Comparison of ENCODE assay signal across 24 cellular contexts in the genomic region with DNA sequence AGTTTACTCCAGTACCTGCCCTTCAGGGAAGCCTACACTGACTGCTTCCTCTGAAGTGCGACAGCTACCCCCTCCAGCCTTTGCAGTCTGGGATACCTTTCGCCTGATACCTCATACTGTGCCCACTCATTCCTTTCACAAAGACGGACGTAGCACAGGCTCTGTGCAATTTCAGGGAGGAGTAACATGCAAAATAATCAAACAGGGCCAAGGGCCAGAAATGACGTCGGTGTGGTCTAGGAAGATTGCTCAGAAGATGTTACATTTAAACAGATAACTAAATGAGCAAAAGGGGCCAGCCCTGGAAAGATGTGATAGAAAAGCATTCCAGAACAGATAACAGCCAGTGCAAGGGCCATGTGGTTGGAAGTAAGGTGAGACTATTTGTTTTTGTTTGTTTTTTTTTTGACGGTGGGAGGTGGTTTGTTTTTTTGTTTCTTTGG. TPM values are rescaled to one million over a fixed set of nuclear protein-coding genes. Genes with fewer than 3 reads are reported as not detected.
DNase-seq lines count a peak whose midpoint lies in the region; ATAC-seq and TF ChIP-seq lines count a peak whose summit lies in the region.
"Had no signal": no experiment of that assay in that cellular context is flagged by ENCODE, and none has a peak within 500 bp of the region (broad histone marks: within the 10 kb centered on the region; RNA-seq: fewer than 3 reads in every experiment).

No MANE protein-coding gene starts in this region.

- H3K36me3 Mint-ChIP-seq in naive thymus-derived CD8-positive, alpha-beta T cell = no peaks in the 10 kb centered on the region
- H3K36me3 Mint-ChIP-seq: activated naive CD8-positive, alpha-beta T cell treated with anti-CD3 and anti-CD28 coated beads for 36 hours had no signal

- H4K91ac ChIP-seq in mesenchymal stem cell (ENCODE audit: low read length) = peak overlapping the region; percentile 34

- no peak overlapping the region for H2BK5ac ChIP-seq in mesenchymal stem cell (ENCODE audit: low read depth, low read length, poor library complexity, severe bottlenecking)

- H3K36me3 ChIP-seq in brain microvascular endothelial cell (replicated peaks) (no peaks in the 10 kb centered on the region), mesenchymal stem cell (ENCODE audit: control insufficient read depth in 1 of 2, insufficient read depth in 2 of 2, low read depth in 1 of 2, low read length in 2 of 2) (no peaks in the 10 kb centered on the region), esophagus muscularis mucosa (no peaks in the 10 kb centered on the region)

- TF ChIP-seq POLR2A in esophagus muscularis mucosa (IDR thresholded peaks at IDR 0.05; ENCODE audit: low read depth) = no peak

- peaks cover 0 to 1% (median 0%) of the 10 kb centered on the region in 5 donors for H3K27me3 Mint-ChIP-seq in naive thymus-derived CD8-positive, alpha-beta T cell
- H3K27me3 Mint-ChIP-seq: activated naive CD8-positive, alpha-beta T cell treated with anti-CD3 and anti-CD28 coated beads for 36 hours; CD4-positive, alpha-beta T cell had no signal

- WGBS in mesenchymal stem cell = 51% methylated on average over 7 of the region's 7 CpGs
- WGBS in esophagus muscularis mucosa = 61% methylated on average over 7 of the region's 7 CpGs

- H3K27me3 ChIP-seq in brain microvascular endothelial cell (replicated peaks) (no peaks in the 10 kb centered on the region), mesenchymal stem cell (ENCODE audit: control insufficient read depth in 1 of 2, insufficient read depth in 1 of 2, low read length in 2 of 2) (peaks cover under 1 to 4% of the 10 kb centered on the region in 2 experiments), esophagus muscularis mucosa (no peaks in the 10 kb centered on the region)

- H3K4me3 ChIP-seq in brain microvascular endothelial cell (ENCODE audit: low read depth, low read length) (no peak overlapping the region), mesenchymal stem cell (ENCODE audit: insufficient read depth in 1 of 2, low read depth in 1 of 2, low read length in 2 of 2) (no peak overlapping the region), esophagus muscularis mucosa (no peak overlapping the region)

- no peaks in the 10 kb centered on the region for H3K9me3 Mint-ChIP-seq in naive thymus-derived CD8-positive, alpha-beta T cell
- H3K9me3 Mint-ChIP-seq: activated naive CD8-positive, alpha-beta T cell treated with anti-CD3 and anti-CD28 coated beads for 36 hours; activated T-helper 1 cell treated with anti-CD3 and anti-CD28 coated beads, Interleukin-12 subunit alpha, Interleukin-12 subunit beta, Interleukin-2, Interleukin-4 antibody, amounts not matched to agents 30 ng/mL and 10 ng/mL and 1 ng/mL, durations not matched to agents 14 hours and 24 hours and 36 hours; CD4-positive, alpha-beta T cell; H9 had no signal

- no peak overlapping the region for H3K9ac ChIP-seq in mesenchymal stem cell (ENCODE audit: low read length)

- ATAC-seq in GM21381 (IDR thresholded peaks at IDR 0.05; ENCODE audit: unreplicated experiment) = no peak
- ATAC-seq in naive thymus-derived CD8-positive, alpha-beta T cell = no peak

- no peak for TF ChIP-seq EP300 in esophagus muscularis mucosa (IDR thresholded peaks at IDR 0.05)

- H3K4me1 ChIP-seq in mesenchymal stem cell (ENCODE audit: control insufficient read depth, insufficient read depth, low read depth, low read length) (no peaks in the 10 kb centered on the region), esophagus muscularis mucosa (no peaks in the 10 kb centered on the region)

- POLR2A ChIA-PET in naive thymus-derived CD8-positive, alpha-beta T cell (lab: Charles Lee) = interaction anchor here (0.7 kb wide), 1 partner anchor 1308 kb away, joined by 4 read pairs; no protein-coding TSS in a partner anchor

- DNase-seq in Caki2 (ENCODE audit: low read depth) (peak; percentile 69), OCI-M1 (lab: John Stamatoyannopoulos, UW) (peak; percentile 80), brain microvascular endothelial cell (peak; percentile 46), mesenchymal stem cell (peak; percentile 68), NAMALWA (ENCODE audit: low spot score) (no peak), esophagus muscularis mucosa (ENCODE audit: extremely low spot score) (no peak)
- DNase-seq in naive thymus-derived CD8-positive, alpha-beta T cell = no peak
- DNase-seq: activated CD4-positive, CD25-positive, alpha-beta regulatory T cell; activated naive CD8-positive, alpha-beta T cell treated with anti-CD3 and anti-CD28 coated beads for 36 hours; CD4-positive, alpha-beta T cell; central memory CD4-positive, alpha-beta T cell; effector CD4-positive, alpha-beta T cell; H9; hypothalamus; kidney; midbrain; NCI-H1048; NCI-H2081 treated with DMSO at 0.1 percent for 48 hours; NCI-H526; occipital lobe; SIG-M5 had no signal

- H3K27ac Mint-ChIP-seq in naive thymus-derived CD8-positive, alpha-beta T cell = no peak overlapping the region
- H3K27ac Mint-ChIP-seq: activated naive CD8-positive, alpha-beta T cell treated with anti-CD3 and anti-CD28 coated beads for 36 hours; activated T-helper 1 cell treated with anti-CD3 and anti-CD28 coated beads, Interleukin-12 subunit alpha, Interleukin-12 subunit beta, Interleukin-2, Interleukin-4 antibody, amounts not matched to agents 30 ng/mL and 10 ng/mL and 1 ng/mL, durations not matched to agents 14 hours and 24 hours and 36 hours; CD4-positive, alpha-beta T cell had no signal

- no peak overlapping the region for H3K18ac ChIP-seq in mesenchymal stem cell (ENCODE audit: low read depth in 1 of 2, low read length in 2 of 2)

- no peaks in the 10 kb centered on the region for H3K79me1 ChIP-seq in mesenchymal stem cell (replicated peaks; ENCODE audit: low read length, poor library complexity, severe bottlenecking)

- H2AK5ac ChIP-seq in mesenchymal stem cell (ENCODE audit: low read length, severe bottlenecking) = no peak overlapping the region

- no peak overlapping the region for H3K4me3 Mint-ChIP-seq in naive thymus-derived CD8-positive, alpha-beta T cell
- H3K4me3 Mint-ChIP-seq: activated naive CD8-positive, alpha-beta T cell treated with anti-CD3 and anti-CD28 coated beads for 36 hours; activated T-helper 1 cell treated with anti-CD3 and anti-CD28 coated beads, Interleukin-12 subunit alpha, Interleukin-12 subunit beta, Interleukin-2, Interleukin-4 antibody, amounts not matched to agents 30 ng/mL and 10 ng/mL and 1 ng/mL, durations not matched to agents 14 hours and 24 hours and 36 hours; CD4-positive, alpha-beta T cell; H9 had no signal

- no peak overlapping the region for H3K4me2 ChIP-seq in mesenchymal stem cell (ENCODE audit: low read length, poor library complexity, severe bottlenecking)

- intact Hi-C loops in esophagus muscularis mucosa (cut with DNase I) = no loop called here

- H4K8ac ChIP-seq in mesenchymal stem cell (ENCODE audit: low read length) = no peak overlapping the region

- peaks cover under 1 to 4% (median 2%) of the 10 kb centered on the region in 4 donors for H3K4me1 Mint-ChIP-seq in naive thymus-derived CD8-positive, alpha-beta T cell
- H3K4me1 Mint-ChIP-seq: activated naive CD8-positive, alpha-beta T cell treated with anti-CD3 and anti-CD28 coated beads for 36 hours had no signal

- H2BK120ac ChIP-seq in mesenchymal stem cell (ENCODE audit: low read depth, low read length) = no peak overlapping the region

- H2BK12ac ChIP-seq in mesenchymal stem cell (ENCODE audit: low read length in 2 of 2) = no peak overlapping the region

- no peak overlapping the region for H3K4ac ChIP-seq in mesenchymal stem cell (ENCODE audit: low read depth in 1 of 2, low read length in 2 of 2)

- H3K23ac ChIP-seq in mesenchymal stem cell (ENCODE audit: low read length in 2 of 2) = no peak overlapping the region

- H3K27ac ChIP-seq in brain microvascular endothelial cell = no peak overlapping the region
- H3K27ac ChIP-seq in mesenchymal stem cell (ENCODE audit: low read length, poor library complexity, severe bottlenecking) = no peak overlapping the region
- no peak overlapping the region for H3K27ac ChIP-seq in esophagus muscularis mucosa (replicated peaks in 1 of 4)
- H3K27ac ChIP-seq: HL-60 had no signal

- no peak overlapping the region for H3K14ac ChIP-seq in mesenchymal stem cell (ENCODE audit: low read length in 2 of 2)

- no peak overlapping the region for H2BK15ac ChIP-seq in mesenchymal stem cell (ENCODE audit: low read depth, poor library complexity, severe bottlenecking)

- in situ Hi-C loops in Caki2 (cut with HindIII; ENCODE audit: low pct_unique_long_range_greater_than_20kb, low sequenced_read_pairs) (no loop called here), brain microvascular endothelial cell (cut with HindIII; ENCODE audit: low pct_ligation_motif_present, low sequenced_read_pairs) (no loop called here)

- H2AFZ ChIP-seq in mesenchymal stem cell (ENCODE audit: low read depth, low read length) = no peak overlapping the region

- H3K9me3 ChIP-seq in mesenchymal stem cell (ENCODE audit: control insufficient read depth, low read length) (no peaks in the 10 kb centered on the region), esophagus muscularis mucosa (no peaks in the 10 kb centered on the region)

- TF ChIP-seq CTCF in brain microvascular endothelial cell (IDR thresholded peaks at IDR 0.05; ENCODE audit: low read depth, low read length, missing control alignments) (no peak), esophagus muscularis mucosa (IDR thresholded peaks at IDR 0.05) (no peak)

RNA-seq across cellular contexts. Expression of gene DDX39A, which starts 6.6 kb away (rescaled TPM):
- total RNA-seq in Caki2 (2014; rRNA removed; shearing (Covaris generic); ENCODE audit: low replicate concordance) = 165 and 194 TPM in 2 replicates
- 46.7 TPM for polyA plus RNA-seq in mesenchymal stem cell (2013, experiment 1 of 2)
- 46.1 TPM for polyA plus RNA-seq in mesenchymal stem cell (2013, experiment 2 of 2)
- 100 to 1,000 TPM; 158 to 165 TPM for total RNA-seq in naive thymus-derived CD8-positive, alpha-beta T cell
- polyA plus RNA-seq in naive thymus-derived CD8-positive, alpha-beta T cell = 100 to 1,000 TPM in 2 of 3 donors, 10 to 100 TPM in 1; 96.0 to 136 (median 106) TPM
- 10 to 100 TPM; 39.3 to 56.3 (median 42.1) TPM for total RNA-seq in esophagus muscularis mucosa

RNA-seq across cellular contexts. Expression of gene PKN1, which starts 7.4 kb away (rescaled TPM):
- 198 and 223 TPM in 2 replicates for total RNA-seq in Caki2 (2014; rRNA removed; shearing (Covaris generic); ENCODE audit: low replicate concordance)
- polyA plus RNA-seq in mesenchymal stem cell (2013, experiment 1 of 2) = 75.4 TPM
- 74.2 TPM for polyA plus RNA-seq in mesenchymal stem cell (2013, experiment 2 of 2)
- 100 to 1,000 TPM; 188 to 200 TPM for total RNA-seq in naive thymus-derived CD8-positive, alpha-beta T cell
- 10 to 100 TPM; 45.5 to 96.6 (median 56.8) TPM for polyA plus RNA-seq in naive thymus-derived CD8-positive, alpha-beta T cell
- total RNA-seq in esophagus muscularis mucosa = 100 to 1,000 TPM; 120 to 233 (median 167) TPM

RNA-seq across cellular contexts. Expression of gene ADGRE5, which starts 44.5 kb away (rescaled TPM):
- total RNA-seq in Caki2 (2014; rRNA removed; shearing (Covaris generic); ENCODE audit: low replicate concordance) = 80.1 and 111 TPM in 2 replicates
- polyA plus RNA-seq in mesenchymal stem cell (2013, experiment 1 of 2) = 48.9 TPM
- polyA plus RNA-seq in mesenchymal stem cell (2013, experiment 2 of 2) = 49.7 TPM
- total RNA-seq in naive thymus-derived CD8-positive, alpha-beta T cell = 100 to 1,000 TPM; 112 to 116 TPM
- 100 to 1,000 TPM; 122 to 164 (median 158) TPM for polyA plus RNA-seq in naive thymus-derived CD8-positive, alpha-beta T cell
- 100 to 1,000 TPM in 1 of 4 donors, 10 to 100 TPM in 3; 37.3 to 101 (median 50.4) TPM for total RNA-seq in esophagus muscularis mucosa

RNA-seq across cellular contexts. Expression of gene PTGER1, which starts 49.4 kb away (rescaled TPM):
- total RNA-seq in Caki2 (2014; rRNA removed; shearing (Covaris generic); ENCODE audit: low replicate concordance) = 0.24 TPM in 1 of 2 replicates, not detected in the other
- polyA plus RNA-seq in mesenchymal stem cell (2013, experiment 1 of 2) = 1.2 TPM
- polyA plus RNA-seq in mesenchymal stem cell (2013, experiment 2 of 2) = 1.3 TPM
- not detected for total RNA-seq in naive thymus-derived CD8-positive, alpha-beta T cell
- not detected for polyA plus RNA-seq in naive thymus-derived CD8-positive, alpha-beta T cell
- 1 to 10 TPM in 2 of 4 donors, under 1 TPM in 1, not detected in 1; 0.80 to 1.8 (median 1.3) TPM for total RNA-seq in esophagus muscularis mucosa
- total RNA-seq: CD4-positive, alpha-beta T cell; occipital lobe had no signal

Comparison
In these comparisons a context has a peak if more than half of its experiments do, and no peak if none do; other contexts are left out.
1. DNase-seq: peak in Caki2 (single experiment), OCI-M1 (single experiment), brain microvascular endothelial cell (single experiment) and mesenchymal stem cell (single experiment); none in NAMALWA (single experiment), naive thymus-derived CD8-positive, alpha-beta T cell (0 of 10) and esophagus muscularis mucosa (single experiment).